In genomic region chr2:42602937-42603219, GRCh38 we compare ENCODE assay signal across 28 cellular contexts.
"Had no signal": no experiment of that assay in that cellular context is flagged by ENCODE, and none has a peak within 500 bp of the region (broad histone marks: within the 10 kb centered on the region; RNA-seq: fewer than 3 reads in every experiment).

No MANE protein-coding gene starts in this region.

- H3K27ac ChIP-seq: adrenal gland, gastrocnemius medialis, neutrophil, skin epidermis, testis, uterus had no signal

- H3K27ac Mint-ChIP-seq: activated CD4-positive, alpha-beta T cell treated with anti-CD3 and anti-CD28 coated beads for 36 hours; activated CD8-positive, alpha-beta memory T cell treated with anti-CD3 and anti-CD28 coated beads, Interleukin-2, amount 10 ng/mL, durations not matched to agents 7 days and 5 days; activated CD8-positive, alpha-beta T cell treated with anti-CD3 and anti-CD28 coated beads, Interleukin-2, amount 10 ng/mL, durations not matched to agents 7 days and 5 days; activated T-helper 2 cell treated with anti-CD3 and anti-CD28 coated beads, Interferon-gamma antibody, Interleukin-2, Interleukin-4, amounts not matched to agents 10 μg/mL and 5 μg/mL and 100 μg/mL, durations not matched to agents 14 hours and 24 hours and 36 hours; T-helper 2 cell treated with Interferon-gamma antibody and Interleukin-4, amounts not matched to agents 5 μg/mL and 100 μg/mL, for 36 hours had no signal

- DNase-seq: activated CD4-positive, alpha-beta T cell treated with anti-CD3 and anti-CD28 coated beads for 36 hours; activated CD4-positive, CD25-positive, alpha-beta regulatory T cell; activated CD8-positive, alpha-beta memory T cell treated with anti-CD3 and anti-CD28 coated beads, Interleukin-2, amount 10 ng/mL, durations not matched to agents 7 days and 5 days; activated CD8-positive, alpha-beta T cell treated with anti-CD3 and anti-CD28 coated beads, Interleukin-2, amount 10 ng/mL, durations not matched to agents 7 days and 5 days; activated T-cell treated with anti-CD3 and anti-CD28 coated beads, Interleukin-2, amount 50 U/mL, for 48 hours; aorta; cortex of kidney; effector memory CD8-positive, alpha-beta T cell; erythroblast; gastrocnemius medialis; glutamatergic neuron; islet precursor cell; left ventricle myocardium superior; nephron progenitor cell; stimulated activated CD4-positive, alpha-beta T cell treated with anti-CD3 and anti-CD28 coated beads, Interleukin-12 subunit alpha, Interleukin-12 subunit beta, amount 100 ng/mL, for 4 hours; stimulated activated CD4-positive, alpha-beta T cell treated with anti-CD3 and anti-CD28 coated beads, Interleukin-4, amount 100 ng/mL, for 1 hour; stimulated activated naive CD8-positive, alpha-beta T cell treated with anti-CD3 and anti-CD28 coated beads, Interleukin-15, Interleukin-2, amounts not matched to agents 100 U/mL and 50 U/mL, for 24 hours; testis; trophoblast cell; uterus had no signal

- H3K4me3 Mint-ChIP-seq: activated CD4-positive, alpha-beta T cell treated with anti-CD3 and anti-CD28 coated beads for 36 hours; activated CD8-positive, alpha-beta memory T cell treated with anti-CD3 and anti-CD28 coated beads, Interleukin-2, amount 10 ng/mL, durations not matched to agents 7 days and 5 days; activated CD8-positive, alpha-beta T cell treated with anti-CD3 and anti-CD28 coated beads, Interleukin-2, amount 10 ng/mL, durations not matched to agents 7 days and 5 days; brain; effector memory CD8-positive, alpha-beta T cell; nephron progenitor cell; T-helper 2 cell treated with Interferon-gamma antibody and Interleukin-4, amounts not matched to agents 5 μg/mL and 100 μg/mL, for 36 hours had no signal

- H3K36me3 Mint-ChIP-seq: activated naive CD4-positive, alpha-beta T cell treated with anti-CD3 and anti-CD28 coated beads, Interleukin-2, amount 50 U/mL, for 72 hours had no signal

- H3K36me3 ChIP-seq: adrenal gland, gastrocnemius medialis, neutrophil, uterus had no signal

- H3K4me1 ChIP-seq: testis, uterus had no signal

- H3K9me3 ChIP-seq: adrenal gland, gastrocnemius medialis, neutrophil, testis, uterus had no signal

- H3K4me1 Mint-ChIP-seq: activated CD8-positive, alpha-beta memory T cell treated with anti-CD3 and anti-CD28 coated beads, Interleukin-2, amount 10 ng/mL, durations not matched to agents 7 days and 5 days had no signal

- H3K9me3 Mint-ChIP-seq: activated naive CD4-positive, alpha-beta T cell treated with anti-CD3 and anti-CD28 coated beads, Interleukin-2, amount 50 U/mL, for 72 hours; activated T-helper 2 cell treated with anti-CD3 and anti-CD28 coated beads, Interferon-gamma antibody, Interleukin-2, Interleukin-4, amounts not matched to agents 10 μg/mL and 5 μg/mL and 100 μg/mL, durations not matched to agents 14 hours and 24 hours and 36 hours; effector memory CD8-positive, alpha-beta T cell; T-helper 2 cell treated with Interferon-gamma antibody and Interleukin-4, amounts not matched to agents 5 μg/mL and 100 μg/mL, for 36 hours had no signal

- H3K27me3 Mint-ChIP-seq: activated CD4-positive, alpha-beta T cell treated with anti-CD3 and anti-CD28 coated beads for 36 hours; activated CD8-positive, alpha-beta memory T cell treated with anti-CD3 and anti-CD28 coated beads, Interleukin-2, amount 10 ng/mL, durations not matched to agents 7 days and 5 days; brain; effector memory CD8-positive, alpha-beta T cell had no signal

- H3K27me3 ChIP-seq: adrenal gland, gastrocnemius medialis, neutrophil, testis, uterus had no signal

- H3K4me3 ChIP-seq: adrenal gland, gastrocnemius medialis, skin epidermis, testis, uterus had no signal

- ATAC-seq: activated CD4-positive, alpha-beta T cell treated with anti-CD3 and anti-CD28 coated beads for 36 hours; activated CD8-positive, alpha-beta memory T cell treated with anti-CD3 and anti-CD28 coated beads, Interleukin-2, amount 10 ng/mL, durations not matched to agents 7 days and 5 days; activated CD8-positive, alpha-beta T cell treated with anti-CD3 and anti-CD28 coated beads, Interleukin-2, amount 10 ng/mL, durations not matched to agents 7 days and 5 days; activated naive CD4-positive, alpha-beta T cell treated with anti-CD3 and anti-CD28 coated beads, Interleukin-2, amount 50 U/mL, for 72 hours; effector memory CD8-positive, alpha-beta T cell; gastrocnemius medialis; left ventricle myocardium superior; sciatic nerve; stimulated activated naive CD8-positive, alpha-beta T cell treated with anti-CD3 and anti-CD28 coated beads, Interleukin-15, Interleukin-2, amounts not matched to agents 100 U/mL and 50 U/mL, for 24 hours had no signal
